ENCODE assay signal across 1 cellular context in the genomic region with DNA sequence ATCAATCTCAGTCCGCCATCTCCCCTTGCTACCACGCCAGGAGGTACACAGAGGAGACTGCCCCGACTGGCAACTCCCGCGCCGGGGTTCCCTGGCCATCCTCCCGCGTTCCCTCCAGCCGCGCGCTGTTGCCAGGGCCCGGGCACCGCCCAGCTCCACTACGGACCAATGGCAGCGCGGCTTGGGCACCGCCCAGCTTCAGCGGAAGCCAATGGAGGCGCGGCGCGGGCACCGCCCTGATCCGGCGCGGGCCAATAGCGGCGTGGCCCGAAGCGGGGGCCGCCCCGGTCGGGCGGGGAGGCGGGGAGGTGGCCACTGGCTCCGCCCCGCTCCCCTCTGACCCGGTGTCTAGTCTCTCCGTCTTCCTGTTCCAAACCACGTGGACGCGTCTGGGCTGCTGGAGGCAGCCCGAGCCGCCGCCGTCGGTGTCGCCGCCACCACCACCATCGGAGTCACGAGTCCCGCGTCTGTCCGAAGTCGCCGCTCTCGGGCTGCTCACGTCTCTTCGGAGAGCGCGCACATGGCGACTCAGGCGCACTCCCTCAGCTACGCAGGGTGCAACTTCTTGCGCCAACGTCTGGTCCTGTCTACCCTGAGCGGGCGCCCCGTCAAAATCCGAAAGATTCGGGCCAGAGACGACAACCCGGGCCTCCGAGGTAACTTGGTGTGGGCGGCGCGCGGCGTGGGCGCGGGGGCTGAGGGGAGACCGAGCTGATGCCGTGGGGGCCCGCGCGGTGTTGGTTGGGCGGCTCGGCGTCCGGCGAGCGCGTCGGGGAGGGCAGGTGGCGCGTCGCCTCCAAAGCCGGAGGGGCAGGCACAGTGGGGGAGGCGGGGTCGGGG.
TF ChIP-seq lines count a peak whose summit lies in the region.

A gene with protein sequence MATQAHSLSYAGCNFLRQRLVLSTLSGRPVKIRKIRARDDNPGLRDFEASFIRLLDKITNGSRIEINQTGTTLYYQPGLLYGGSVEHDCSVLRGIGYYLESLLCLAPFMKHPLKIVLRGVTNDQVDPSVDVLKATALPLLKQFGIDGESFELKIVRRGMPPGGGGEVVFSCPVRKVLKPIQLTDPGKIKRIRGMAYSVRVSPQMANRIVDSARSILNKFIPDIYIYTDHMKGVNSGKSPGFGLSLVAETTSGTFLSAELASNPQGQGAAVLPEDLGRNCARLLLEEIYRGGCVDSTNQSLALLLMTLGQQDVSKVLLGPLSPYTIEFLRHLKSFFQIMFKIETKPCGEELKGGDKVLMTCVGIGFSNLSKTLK (plus strand): TSS at position 373 of the 840 bp plus-strand sequence. CDS start 148 bp downstream, at position 521.

TF ChIP-seq in GM12878, 131 proteins besides CTCF, POLR2A, EP300 and RAD21 (continued from another document and continues in another):
- TF ChIP-seq, protein P1, sequence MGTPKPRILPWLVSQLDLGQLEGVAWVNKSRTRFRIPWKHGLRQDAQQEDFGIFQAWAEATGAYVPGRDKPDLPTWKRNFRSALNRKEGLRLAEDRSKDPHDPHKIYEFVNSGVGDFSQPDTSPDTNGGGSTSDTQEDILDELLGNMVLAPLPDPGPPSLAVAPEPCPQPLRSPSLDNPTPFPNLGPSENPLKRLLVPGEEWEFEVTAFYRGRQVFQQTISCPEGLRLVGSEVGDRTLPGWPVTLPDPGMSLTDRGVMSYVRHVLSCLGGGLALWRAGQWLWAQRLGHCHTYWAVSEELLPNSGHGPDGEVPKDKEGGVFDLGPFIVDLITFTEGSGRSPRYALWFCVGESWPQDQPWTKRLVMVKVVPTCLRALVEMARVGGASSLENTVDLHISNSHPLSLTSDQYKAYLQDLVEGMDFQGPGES (IDR thresholded peaks at IDR 0.05), result peak; percentile 91
- TF ChIP-seq LARP7 (IDR thresholded peaks at IDR 0.05) (peak; percentile 76), POU2F2 (IDR thresholded peaks at IDR 0.05; ENCODE audit: borderline replicate concordance, low read depth, low read length) (no peak), BCL11A (IDR thresholded peaks at IDR 0.05; ENCODE audit: low read depth, low read length) (no peak), NFYA (IDR thresholded peaks at IDR 0.05; ENCODE audit: borderline replicate concordance, low read depth, low read length) (no peak; the same call in 1 of the 2 replicates), HDAC2 (IDR thresholded peaks at IDR 0.05) (no peak; the same call in 1 of the 2 replicates), SREBF1 (IDR thresholded peaks at IDR 0.05; ENCODE audit: low read length) (no peak), SMC3 (IDR thresholded peaks at IDR 0.05; ENCODE audit: borderline replicate concordance, low read length) (no peak), CBFB (IDR thresholded peaks at IDR 0.05; ENCODE audit: low read depth) (0 out of 2 replicates have a peak, but pooled peaks have one; percentile 23), KDM1A (IDR thresholded peaks at IDR 0.05; ENCODE audit: borderline replicate concordance) (no peak), ZNF274 (IDR thresholded peaks at IDR 0.05; ENCODE audit: insufficient read depth, insufficient read length) (no peak), ATF7 (IDR thresholded peaks at IDR 0.05; ENCODE audit: low read depth) (no peak), TCF7 (IDR thresholded peaks at IDR 0.05; ENCODE audit: borderline replicate concordance) (no peak), ZNF24 (IDR thresholded peaks at IDR 0.05) (0 out of 2 replicates have a peak, but pooled peaks have one; percentile 2), NR2F1 (conservative IDR thresholded peaks at IDR 0.05) (peak; percentile 93), ZNF622 (IDR thresholded peaks at IDR 0.05) (no peak), NBN (IDR thresholded peaks at IDR 0.05) (peak; percentile 85), SIX5 (IDR thresholded peaks at IDR 0.05; ENCODE audit: low read depth, low read length, severe bottlenecking) (peak; percentile 2), BHLHE40 (IDR thresholded peaks at IDR 0.05; ENCODE audit: borderline replicate concordance in 1 of 2, low read depth in 2 of 2, low read length in 1 of 2) (peak in 1 of 2 experiments; percentile 62; a peak in 3 of 4 replicates), BMI1 (IDR thresholded peaks at IDR 0.05; ENCODE audit: borderline replicate concordance) (no peak), ZBED1 (IDR thresholded peaks at IDR 0.05; ENCODE audit: borderline replicate concordance) (no peak), TAF1 (IDR thresholded peaks at IDR 0.05; ENCODE audit: borderline replicate concordance, low read depth, low read length) (peak; percentile 33; the same call in 1 of the 2 replicates), MEF2A (IDR thresholded peaks at IDR 0.05; ENCODE audit: insufficient read depth, low read depth, low read length) (0 out of 2 replicates have a peak, but pooled peaks have one; percentile 3), SUZ12 (IDR thresholded peaks at IDR 0.05; ENCODE audit: unreplicated experiment) (no peak), MTA2 (IDR thresholded peaks at IDR 0.05; ENCODE audit: low read depth) (peak; percentile 34; the same call in 1 of the 2 replicates), NR2C2 (IDR thresholded peaks at IDR 0.05; ENCODE audit: borderline replicate concordance, control insufficient read depth, insufficient read length, low read depth) (no peak), TCF3 (IDR thresholded peaks at IDR 0.05; ENCODE audit: borderline replicate concordance, insufficient read depth, low read depth, low read length) (no peak), SIN3A (IDR thresholded peaks at IDR 0.05; ENCODE audit: low read depth, low read length) (peak; percentile 88; the same call in 1 of the 2 replicates), TBL1XR1 (IDR thresholded peaks at IDR 0.05; ENCODE audit: low read depth, low read length) (no peak), ZSCAN29 (IDR thresholded peaks at IDR 0.05) (peak; percentile 39; the same call in 1 of the 2 replicates), FOXK2 (IDR thresholded peaks at IDR 0.05) (0 out of 2 replicates have a peak, but pooled peaks have one; percentile 71), RFX5 (IDR thresholded peaks at IDR 0.05; ENCODE audit: low read depth, low read length) (peak; percentile 94), MYC (IDR thresholded peaks at IDR 0.05; ENCODE audit: insufficient read depth, insufficient read length, insufficient replicate concordance, low read length, severe bottlenecking) (peak; percentile 88), STAT3 (IDR thresholded peaks at IDR 0.05; ENCODE audit: low read depth, low read length) (no peak)
- TF ChIP-seq, protein P2, sequence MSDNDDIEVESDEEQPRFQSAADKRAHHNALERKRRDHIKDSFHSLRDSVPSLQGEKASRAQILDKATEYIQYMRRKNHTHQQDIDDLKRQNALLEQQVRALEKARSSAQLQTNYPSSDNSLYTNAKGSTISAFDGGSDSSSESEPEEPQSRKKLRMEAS (IDR thresholded peaks at IDR 0.05; ENCODE audit: low read depth, low read length), result peak; percentile 97; the same call in 1 of the 2 replicates
- TF ChIP-seq, protein P3, sequence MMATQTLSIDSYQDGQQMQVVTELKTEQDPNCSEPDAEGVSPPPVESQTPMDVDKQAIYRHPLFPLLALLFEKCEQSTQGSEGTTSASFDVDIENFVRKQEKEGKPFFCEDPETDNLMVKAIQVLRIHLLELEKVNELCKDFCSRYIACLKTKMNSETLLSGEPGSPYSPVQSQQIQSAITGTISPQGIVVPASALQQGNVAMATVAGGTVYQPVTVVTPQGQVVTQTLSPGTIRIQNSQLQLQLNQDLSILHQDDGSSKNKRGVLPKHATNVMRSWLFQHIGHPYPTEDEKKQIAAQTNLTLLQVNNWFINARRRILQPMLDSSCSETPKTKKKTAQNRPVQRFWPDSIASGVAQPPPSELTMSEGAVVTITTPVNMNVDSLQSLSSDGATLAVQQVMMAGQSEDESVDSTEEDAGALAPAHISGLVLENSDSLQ (IDR thresholded peaks at IDR 0.05), result no peak
- TF ChIP-seq, protein P4, sequence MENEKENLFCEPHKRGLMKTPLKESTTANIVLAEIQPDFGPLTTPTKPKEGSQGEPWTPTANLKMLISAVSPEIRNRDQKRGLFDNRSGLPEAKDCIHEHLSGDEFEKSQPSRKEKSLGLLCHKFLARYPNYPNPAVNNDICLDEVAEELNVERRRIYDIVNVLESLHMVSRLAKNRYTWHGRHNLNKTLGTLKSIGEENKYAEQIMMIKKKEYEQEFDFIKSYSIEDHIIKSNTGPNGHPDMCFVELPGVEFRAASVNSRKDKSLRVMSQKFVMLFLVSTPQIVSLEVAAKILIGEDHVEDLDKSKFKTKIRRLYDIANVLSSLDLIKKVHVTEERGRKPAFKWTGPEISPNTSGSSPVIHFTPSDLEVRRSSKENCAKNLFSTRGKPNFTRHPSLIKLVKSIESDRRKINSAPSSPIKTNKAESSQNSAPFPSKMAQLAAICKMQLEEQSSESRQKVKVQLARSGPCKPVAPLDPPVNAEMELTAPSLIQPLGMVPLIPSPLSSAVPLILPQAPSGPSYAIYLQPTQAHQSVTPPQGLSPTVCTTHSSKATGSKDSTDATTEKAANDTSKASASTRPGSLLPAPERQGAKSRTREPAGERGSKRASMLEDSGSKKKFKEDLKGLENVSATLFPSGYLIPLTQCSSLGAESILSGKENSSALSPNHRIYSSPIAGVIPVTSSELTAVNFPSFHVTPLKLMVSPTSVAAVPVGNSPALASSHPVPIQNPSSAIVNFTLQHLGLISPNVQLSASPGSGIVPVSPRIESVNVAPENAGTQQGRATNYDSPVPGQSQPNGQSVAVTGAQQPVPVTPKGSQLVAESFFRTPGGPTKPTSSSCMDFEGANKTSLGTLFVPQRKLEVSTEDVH (IDR thresholded peaks at IDR 0.05; ENCODE audit: low read depth, partially characterized antibody), result no peak
- TF ChIP-seq, protein P5, sequence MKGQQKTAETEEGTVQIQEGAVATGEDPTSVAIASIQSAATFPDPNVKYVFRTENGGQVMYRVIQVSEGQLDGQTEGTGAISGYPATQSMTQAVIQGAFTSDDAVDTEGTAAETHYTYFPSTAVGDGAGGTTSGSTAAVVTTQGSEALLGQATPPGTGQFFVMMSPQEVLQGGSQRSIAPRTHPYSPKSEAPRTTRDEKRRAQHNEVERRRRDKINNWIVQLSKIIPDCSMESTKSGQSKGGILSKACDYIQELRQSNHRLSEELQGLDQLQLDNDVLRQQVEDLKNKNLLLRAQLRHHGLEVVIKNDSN (IDR thresholded peaks at IDR 0.05; ENCODE audit: borderline replicate concordance, extremely low read length, insufficient read depth, low read depth, low read length), result peak; percentile 51
- TF ChIP-seq, protein P6, sequence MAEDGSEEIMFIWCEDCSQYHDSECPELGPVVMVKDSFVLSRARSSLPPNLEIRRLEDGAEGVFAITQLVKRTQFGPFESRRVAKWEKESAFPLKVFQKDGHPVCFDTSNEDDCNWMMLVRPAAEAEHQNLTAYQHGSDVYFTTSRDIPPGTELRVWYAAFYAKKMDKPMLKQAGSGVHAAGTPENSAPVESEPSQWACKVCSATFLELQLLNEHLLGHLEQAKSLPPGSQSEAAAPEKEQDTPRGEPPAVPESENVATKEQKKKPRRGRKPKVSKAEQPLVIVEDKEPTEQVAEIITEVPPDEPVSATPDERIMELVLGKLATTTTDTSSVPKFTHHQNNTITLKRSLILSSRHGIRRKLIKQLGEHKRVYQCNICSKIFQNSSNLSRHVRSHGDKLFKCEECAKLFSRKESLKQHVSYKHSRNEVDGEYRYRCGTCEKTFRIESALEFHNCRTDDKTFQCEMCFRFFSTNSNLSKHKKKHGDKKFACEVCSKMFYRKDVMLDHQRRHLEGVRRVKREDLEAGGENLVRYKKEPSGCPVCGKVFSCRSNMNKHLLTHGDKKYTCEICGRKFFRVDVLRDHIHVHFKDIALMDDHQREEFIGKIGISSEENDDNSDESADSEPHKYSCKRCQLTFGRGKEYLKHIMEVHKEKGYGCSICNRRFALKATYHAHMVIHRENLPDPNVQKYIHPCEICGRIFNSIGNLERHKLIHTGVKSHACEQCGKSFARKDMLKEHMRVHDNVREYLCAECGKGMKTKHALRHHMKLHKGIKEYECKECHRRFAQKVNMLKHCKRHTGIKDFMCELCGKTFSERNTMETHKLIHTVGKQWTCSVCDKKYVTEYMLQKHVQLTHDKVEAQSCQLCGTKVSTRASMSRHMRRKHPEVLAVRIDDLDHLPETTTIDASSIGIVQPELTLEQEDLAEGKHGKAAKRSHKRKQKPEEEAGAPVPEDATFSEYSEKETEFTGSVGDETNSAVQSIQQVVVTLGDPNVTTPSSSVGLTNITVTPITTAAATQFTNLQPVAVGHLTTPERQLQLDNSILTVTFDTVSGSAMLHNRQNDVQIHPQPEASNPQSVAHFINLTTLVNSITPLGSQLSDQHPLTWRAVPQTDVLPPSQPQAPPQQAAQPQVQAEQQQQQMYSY (CRISPR knock-in tag; IDR thresholded peaks at IDR 0.05), result no peak
- TF ChIP-seq, protein P7, sequence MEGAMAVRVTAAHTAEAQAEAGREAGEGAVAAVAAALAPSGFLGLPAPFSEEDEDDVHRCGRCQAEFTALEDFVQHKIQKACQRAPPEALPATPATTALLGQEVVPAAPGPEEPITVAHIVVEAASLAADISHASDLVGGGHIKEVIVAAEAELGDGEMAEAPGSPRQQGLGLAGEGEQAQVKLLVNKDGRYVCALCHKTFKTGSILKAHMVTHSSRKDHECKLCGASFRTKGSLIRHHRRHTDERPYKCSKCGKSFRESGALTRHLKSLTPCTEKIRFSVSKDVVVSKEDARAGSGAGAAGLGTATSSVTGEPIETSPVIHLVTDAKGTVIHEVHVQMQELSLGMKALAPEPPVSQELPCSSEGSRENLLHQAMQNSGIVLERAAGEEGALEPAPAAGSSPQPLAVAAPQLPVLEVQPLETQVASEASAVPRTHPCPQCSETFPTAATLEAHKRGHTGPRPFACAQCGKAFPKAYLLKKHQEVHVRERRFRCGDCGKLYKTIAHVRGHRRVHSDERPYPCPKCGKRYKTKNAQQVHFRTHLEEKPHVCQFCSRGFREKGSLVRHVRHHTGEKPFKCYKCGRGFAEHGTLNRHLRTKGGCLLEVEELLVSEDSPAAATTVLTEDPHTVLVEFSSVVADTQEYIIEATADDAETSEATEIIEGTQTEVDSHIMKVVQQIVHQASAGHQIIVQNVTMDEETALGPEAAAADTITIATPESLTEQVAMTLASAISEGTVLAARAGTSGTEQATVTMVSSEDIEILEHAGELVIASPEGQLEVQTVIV (IDR thresholded peaks at IDR 0.05; ENCODE audit: borderline replicate concordance, partially characterized antibody), result no peak
- TF ChIP-seq, protein P8, sequence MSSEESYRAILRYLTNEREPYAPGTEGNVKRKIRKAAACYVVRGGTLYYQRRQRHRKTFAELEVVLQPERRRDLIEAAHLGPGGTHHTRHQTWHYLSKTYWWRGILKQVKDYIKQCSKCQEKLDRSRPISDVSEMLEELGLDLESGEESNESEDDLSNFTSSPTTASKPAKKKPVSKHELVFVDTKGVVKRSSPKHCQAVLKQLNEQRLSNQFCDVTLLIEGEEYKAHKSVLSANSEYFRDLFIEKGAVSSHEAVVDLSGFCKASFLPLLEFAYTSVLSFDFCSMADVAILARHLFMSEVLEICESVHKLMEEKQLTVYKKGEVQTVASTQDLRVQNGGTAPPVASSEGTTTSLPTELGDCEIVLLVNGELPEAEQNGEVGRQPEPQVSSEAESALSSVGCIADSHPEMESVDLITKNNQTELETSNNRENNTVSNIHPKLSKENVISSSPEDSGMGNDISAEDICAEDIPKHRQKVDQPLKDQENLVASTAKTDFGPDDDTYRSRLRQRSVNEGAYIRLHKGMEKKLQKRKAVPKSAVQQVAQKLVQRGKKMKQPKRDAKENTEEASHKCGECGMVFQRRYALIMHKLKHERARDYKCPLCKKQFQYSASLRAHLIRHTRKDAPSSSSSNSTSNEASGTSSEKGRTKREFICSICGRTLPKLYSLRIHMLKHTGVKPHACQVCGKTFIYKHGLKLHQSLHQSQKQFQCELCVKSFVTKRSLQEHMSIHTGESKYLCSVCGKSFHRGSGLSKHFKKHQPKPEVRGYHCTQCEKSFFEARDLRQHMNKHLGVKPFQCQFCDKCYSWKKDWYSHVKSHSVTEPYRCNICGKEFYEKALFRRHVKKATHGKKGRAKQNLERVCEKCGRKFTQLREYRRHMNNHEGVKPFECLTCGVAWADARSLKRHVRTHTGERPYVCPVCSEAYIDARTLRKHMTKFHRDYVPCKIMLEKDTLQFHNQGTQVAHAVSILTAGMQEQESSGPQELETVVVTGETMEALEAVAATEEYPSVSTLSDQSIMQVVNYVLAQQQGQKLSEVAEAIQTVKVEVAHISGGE (CRISPR knock-in tag; IDR thresholded peaks at IDR 0.05), result no peak
